Comparison of ENCODE assay signal across 9 cellular contexts in the genomic region with DNA sequence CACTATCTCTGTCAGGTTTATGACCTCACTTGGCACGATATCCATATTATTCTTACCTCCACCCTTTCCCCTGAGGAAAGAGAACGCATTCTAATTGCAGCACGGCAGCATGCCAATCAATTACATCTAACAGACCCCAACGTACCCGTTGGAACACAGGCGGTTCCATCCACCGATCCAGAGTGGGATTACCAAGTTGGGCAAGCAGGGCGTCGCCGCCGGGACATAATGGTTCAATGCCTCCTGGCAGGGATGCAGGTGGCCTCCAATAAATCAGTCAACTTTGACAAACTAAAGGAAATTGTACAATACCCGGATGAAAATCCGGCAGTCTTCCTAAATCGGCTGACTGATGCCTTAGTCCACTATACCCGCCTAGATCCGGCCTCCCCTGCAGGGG. TPM values are rescaled to one million over a fixed set of nuclear protein-coding genes. Genes with fewer than 3 reads are reported as not detected.
"Had no signal": no experiment of that assay in that cellular context is flagged by ENCODE, and none has a peak within 500 bp of the region (broad histone marks: within the 10 kb centered on the region; RNA-seq: fewer than 3 reads in every experiment).

No MANE protein-coding gene starts in this region.

- H3K27ac ChIP-seq: GM23248 had no signal

- H3K27ac Mint-ChIP-seq: HFFc6 had no signal

- H3K9me3 ChIP-seq: HAP-1 had no signal

- H3K4me1 ChIP-seq: HAP-1 had no signal

- DNase-seq: GM23248, GOT3, H7, HFFc6, IMR-90 had no signal

- H3K9ac ChIP-seq: GM23248 had no signal

- H3K4me3 ChIP-seq: GM23248, HAP-1 had no signal

- H3K4me3 Mint-ChIP-seq: HFFc6 had no signal

- FAIRE-seq: HTR-8/SVneo had no signal

- H2AFZ ChIP-seq: GM23248 had no signal

- H3K36me3 ChIP-seq: HAP-1 had no signal

RNA-seq across cellular contexts. Expression of gene OR56A3, which starts 12.1 kb away (rescaled TPM):
- total RNA-seq: GM23248, H4, H7, HFFc6, HT-29, IMR-90 had no signal
- polyA plus RNA-seq: GM23248, IMR-90 had no signal

RNA-seq across cellular contexts. Expression of gene OR52E5, which starts 37.0 kb away (rescaled TPM):
- total RNA-seq: GM23248, H4, H7, HFFc6, HT-29, IMR-90 had no signal
- polyA plus RNA-seq: GM23248, IMR-90 had no signal

RNA-seq across cellular contexts. Expression of gene OR56A5, which starts 38.3 kb away (rescaled TPM):
- total RNA-seq: GM23248, H4, H7, HFFc6, HT-29, IMR-90 had no signal
- polyA plus RNA-seq: GM23248, IMR-90 had no signal

RNA-seq across cellular contexts. Expression of gene OR52E4, which starts 49.6 kb away (rescaled TPM):
- total RNA-seq: GM23248, H4, H7, HFFc6, HT-29, IMR-90 had no signal
- polyA plus RNA-seq: GM23248, IMR-90 had no signal

RNA-seq across cellular contexts. Expression of gene OR52L1, which starts 56.8 kb away (rescaled TPM):
- total RNA-seq: GM23248, H4, H7, HFFc6, HT-29, IMR-90 had no signal
- polyA plus RNA-seq: GM23248, IMR-90 had no signal
